Comparison of ENCODE assay signal across 16 cellular contexts in genomic region chr2:24265212-24265611, GRCh38.
DNase-seq lines count a peak whose midpoint lies in the region; ATAC-seq and FAIRE-seq lines count a peak whose summit lies in the region.
"Had no signal": no experiment of that assay in that cellular context is flagged by ENCODE, and none has a peak within 500 bp of the region (broad histone marks: within the 10 kb centered on the region; RNA-seq: fewer than 3 reads in every experiment).

No MANE protein-coding gene starts in this region.

- H3K36me3 ChIP-seq in CD4-positive, alpha-beta memory T cell (ENCODE audit: insufficient read depth, low read length) = peaks cover 30% of the 10 kb centered on the region

- POLR2A ChIA-PET in CD4-positive, alpha-beta memory T cell (lab: Charles Lee; ENCODE audit: partially characterized antibody) = no interaction called here

- peaks cover 10% of the 10 kb centered on the region for H3K36me3 Mint-ChIP-seq in activated naive CD8-positive, alpha-beta T cell
- peaks cover 21% of the 10 kb centered on the region for H3K36me3 Mint-ChIP-seq in activated naive CD8-positive, alpha-beta T cell treated with anti-CD3 and anti-CD28 coated beads, Interleukin-2, amount 50 U/mL, for 24 hours (ENCODE audit: low read depth)
- H3K36me3 Mint-ChIP-seq in memory B cell = peaks cover 36% of the 10 kb centered on the region
- H3K36me3 Mint-ChIP-seq in CD4-positive, alpha-beta memory T cell = peaks cover 47 to 67% of the 10 kb centered on the region in 2 donors

- no peak overlapping the region for H3K4me3 Mint-ChIP-seq in activated naive CD8-positive, alpha-beta T cell
- no peak overlapping the region for H3K4me3 Mint-ChIP-seq in activated naive CD8-positive, alpha-beta T cell treated with anti-CD3 and anti-CD28 coated beads, Interleukin-2, amount 50 U/mL, for 24 hours
- H3K4me3 Mint-ChIP-seq in memory B cell = no peak overlapping the region
- no peak overlapping the region for H3K4me3 Mint-ChIP-seq in CD4-positive, alpha-beta memory T cell
- H3K4me3 Mint-ChIP-seq: CD4-positive, CD25-positive, alpha-beta regulatory T cell; HFFc6 had no signal

- no peaks in the 10 kb centered on the region for H3K9me3 ChIP-seq in CD4-positive, alpha-beta memory T cell (ENCODE audit: control insufficient read depth in 1 of 2, low read length in 2 of 2)
- H3K9me3 ChIP-seq: BLaER1 had no signal

- intact Hi-C loops in CD4-positive, alpha-beta memory T cell (cut with micrococcal nuclease) = loop anchor here (5.0 kb wide), 1 partner anchor 117 kb away; no protein-coding TSS in a partner anchor

- CTCF ChIA-PET in CD4-positive, alpha-beta memory T cell (lab: Charles Lee; ENCODE audit: partially characterized antibody) = no interaction called here

- H3K27ac ChIP-seq in CD4-positive, alpha-beta memory T cell (ENCODE audit: low read depth, low read length) = no peak overlapping the region
- H3K27ac ChIP-seq: BLaER1, HL-60 had no signal

- peak; percentile 8 for FAIRE-seq in GM19239 (lab: Jason Lieb, UNC)
- peak; percentile 10 for FAIRE-seq in colon (lab: Jason Lieb, UNC)

- H3K4me3 ChIP-seq in CD4-positive, alpha-beta memory T cell (ENCODE audit: low read length in 2 of 2) = no peak overlapping the region
- H3K4me3 ChIP-seq: BLaER1 had no signal

- H3K9me3 Mint-ChIP-seq in activated naive CD8-positive, alpha-beta T cell (ENCODE audit: low read depth) = no peaks in the 10 kb centered on the region
- H3K9me3 Mint-ChIP-seq in activated naive CD8-positive, alpha-beta T cell treated with anti-CD3 and anti-CD28 coated beads, Interleukin-2, amount 50 U/mL, for 24 hours = no peaks in the 10 kb centered on the region
- no peaks in the 10 kb centered on the region for H3K9me3 Mint-ChIP-seq in memory B cell
- H3K9me3 Mint-ChIP-seq in CD4-positive, alpha-beta memory T cell = no peaks in the 10 kb centered on the region
- H3K9me3 Mint-ChIP-seq: HFFc6 had no signal

- no peak for ATAC-seq in activated naive CD8-positive, alpha-beta T cell treated with anti-CD3 and anti-CD28 coated beads, Interleukin-2, amount 50 U/mL, for 24 hours
- ATAC-seq in memory B cell (ENCODE audit: low read depth) = no peak

- no peaks in the 10 kb centered on the region for H3K27me3 Mint-ChIP-seq in activated naive CD8-positive, alpha-beta T cell
- H3K27me3 Mint-ChIP-seq in activated naive CD8-positive, alpha-beta T cell treated with anti-CD3 and anti-CD28 coated beads, Interleukin-2, amount 50 U/mL, for 24 hours = no peaks in the 10 kb centered on the region
- no peaks in the 10 kb centered on the region for H3K27me3 Mint-ChIP-seq in memory B cell
- no peaks in the 10 kb centered on the region for H3K27me3 Mint-ChIP-seq in CD4-positive, alpha-beta memory T cell
- H3K27me3 Mint-ChIP-seq: CD4-positive, CD25-positive, alpha-beta regulatory T cell had no signal

- peak overlapping the region; percentile 28 for H3K27ac Mint-ChIP-seq in activated naive CD8-positive, alpha-beta T cell
- H3K27ac Mint-ChIP-seq in activated naive CD8-positive, alpha-beta T cell treated with anti-CD3 and anti-CD28 coated beads, Interleukin-2, amount 50 U/mL, for 24 hours = no peak overlapping the region
- peak overlapping the region; percentile 67 for H3K27ac Mint-ChIP-seq in memory B cell
- H3K27ac Mint-ChIP-seq in CD4-positive, alpha-beta memory T cell = no peak overlapping the region
- H3K27ac Mint-ChIP-seq: HFFc6 had no signal

- no peaks in the 10 kb centered on the region for H3K4me1 ChIP-seq in CD4-positive, alpha-beta memory T cell (ENCODE audit: insufficient read depth, low read length)
- H3K4me1 ChIP-seq: BLaER1 had no signal

- no peaks in the 10 kb centered on the region for H3K27me3 ChIP-seq in CD4-positive, alpha-beta memory T cell (ENCODE audit: insufficient read depth, low read length)
- H3K27me3 ChIP-seq: BLaER1 had no signal

- peaks cover 1% of the 10 kb centered on the region for H3K4me1 Mint-ChIP-seq in activated naive CD8-positive, alpha-beta T cell (ENCODE audit: low read depth)
- peaks cover 5% of the 10 kb centered on the region for H3K4me1 Mint-ChIP-seq in activated naive CD8-positive, alpha-beta T cell treated with anti-CD3 and anti-CD28 coated beads, Interleukin-2, amount 50 U/mL, for 24 hours
- peaks cover 14% of the 10 kb centered on the region for H3K4me1 Mint-ChIP-seq in memory B cell
- peaks cover 0 to 11% (median 5%) of the 10 kb centered on the region in 4 donors for H3K4me1 Mint-ChIP-seq in CD4-positive, alpha-beta memory T cell

- DNase-seq in activated naive CD8-positive, alpha-beta T cell treated with anti-CD3 and anti-CD28 coated beads, Interleukin-2, amount 50 U/mL, for 24 hours = no peak
- no peak for DNase-seq in GM19239 (ENCODE audit: insufficient read length, low spot score)
- DNase-seq in memory B cell (ENCODE audit: low spot score in 2 of 2) = no peak
- DNase-seq in COR-L47 (lab: John Stamatoyannopoulos, UW) = no peak
- no peak for DNase-seq in glomerular visceral epithelial cell (ENCODE audit: extremely low spot score)
- DNase-seq in CD4-positive, alpha-beta memory T cell = no peak
- DNase-seq: AML-193; CD4-positive, CD25-positive, alpha-beta regulatory T cell; GF-D8; HCEC 1CT; HFFc6; KG1 had no signal

Comparison
In these comparisons a context has a peak if more than half of its experiments do, and no peak if none do; other contexts are left out.
1. H3K27ac Mint-ChIP-seq: peak in activated naive CD8-positive, alpha-beta T cell (single experiment) and memory B cell (single experiment); none in activated naive CD8-positive, alpha-beta T cell treated with anti-CD3 and anti-CD28 coated beads, Interleukin-2, amount 50 U/mL, for 24 hours (single experiment) and CD4-positive, alpha-beta memory T cell (0 of 7).